Comparison of ENCODE assay signal across 8 cellular contexts in the genomic region with DNA sequence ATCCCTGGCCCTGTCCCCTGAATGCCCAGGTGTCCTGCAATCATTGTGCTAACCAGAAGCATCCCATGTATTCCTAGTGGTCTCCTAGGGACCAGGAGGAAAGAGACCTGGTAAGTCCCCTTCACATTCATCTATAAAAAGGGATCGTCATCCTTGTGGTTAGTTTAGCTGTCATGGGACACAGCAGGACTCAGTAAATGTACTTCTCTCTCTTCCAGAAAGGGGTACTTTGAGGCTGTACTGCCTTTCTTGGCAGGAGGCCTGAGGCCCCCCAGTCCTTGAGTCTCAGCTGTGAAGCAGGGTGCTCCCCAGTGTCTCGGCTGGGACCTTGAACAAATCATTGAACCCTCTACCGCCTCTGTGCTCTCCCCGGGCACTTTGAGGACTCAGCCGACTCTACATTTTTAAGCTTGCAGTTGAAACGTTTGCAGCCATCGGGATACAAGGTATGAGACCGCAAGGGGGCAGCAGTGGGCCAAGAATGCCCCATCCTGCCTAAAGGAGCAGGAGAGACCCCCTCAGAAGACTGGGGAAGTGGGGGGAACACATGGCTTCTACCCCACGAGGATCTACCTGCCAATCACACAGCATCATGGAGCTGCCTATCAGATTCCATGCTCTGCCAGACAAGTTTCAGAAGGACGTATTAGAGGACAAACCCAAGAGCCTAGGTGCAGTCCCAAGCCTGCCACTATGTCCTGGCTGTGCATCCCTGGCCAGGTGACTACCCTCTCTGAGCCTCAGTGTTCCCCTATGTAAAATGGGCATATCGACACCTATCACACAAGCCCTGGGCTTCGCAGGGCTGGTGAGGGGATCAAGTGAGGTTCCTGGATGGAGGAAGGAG. TPM values are rescaled to one million over a fixed set of nuclear protein-coding genes. Genes with fewer than 3 reads are reported as not detected.
A peak's percentile ranks its signal among the peaks of the same experiment; 100 is the strongest.
DNase-seq lines count a peak whose midpoint lies in the region; ATAC-seq, FAIRE-seq and TF ChIP-seq lines count a peak whose summit lies in the region.

No MANE protein-coding gene starts in this region.

- no peak overlapping the region for H3K56ac ChIP-seq in H1 (replicated peaks; ENCODE audit: insufficient read length, low read depth, low read length)

- H3K4me3 ChIP-seq in AG09309 (ENCODE audit: control insufficient read depth, low read depth, low read length) (no peak overlapping the region), H1 (ENCODE audit: extremely low read depth in 1 of 4, insufficient read depth in 2 of 4, low read depth in 3 of 4, low read length in 4 of 4) (no peak overlapping the region), mucosa of rectum (ENCODE audit: low read length in 2 of 2) (peak overlapping the region in 1 of 2 donors; percentile 9)

- H3K23me2 ChIP-seq in H1 (ENCODE audit: low read depth, low read length), result peaks cover 5% of the 10 kb centered on the region; the same call in 1 of the 2 replicates

- ATAC-seq in GM19043 (IDR thresholded peaks at IDR 0.05; ENCODE audit: low read depth, unreplicated experiment) (peak; percentile 30), GM18858 (IDR thresholded peaks at IDR 0.05; ENCODE audit: unreplicated experiment) (no peak)

- CTCF ChIA-PET in H1 (lab: Charles Lee; ENCODE audit: partially characterized antibody), result interaction anchor here (0.6 to 2.6 kb wide), 34 partner anchors 9 to 827 kb away, joined by 3 to 20 read pairs (median 3); partner anchors contain the start of gene COL23A1

- H3K27ac ChIP-seq in H1 (ENCODE audit: low read depth, low read length), result no peak overlapping the region
- peak overlapping the region in 1 of 2 donors; percentile 20 for H3K27ac ChIP-seq in mucosa of rectum (ENCODE audit: low read depth in 2 of 2, low read length in 2 of 2)

- no peak overlapping the region for H3K23ac ChIP-seq in H1 (ENCODE audit: insufficient read length)

- H2BK120ac ChIP-seq in H1 (replicated peaks; ENCODE audit: low read depth, low read length), result no peak overlapping the region

- H2BK5ac ChIP-seq in H1 (ENCODE audit: low read depth, low read length), result no peak overlapping the region

- FAIRE-seq in H1 (lab: Jason Lieb, UNC), result peak; percentile 32

- WGBS in H1 (ENCODE audit: extremely low coverage in 1 of 2, insufficient coverage in 1 of 2, insufficient read length in 1 of 2, insufficient replicate concordance in 2 of 2, low coverage in 1 of 2, low lambda C conversion rate in 2 of 2, missing lambda C conversion rate in 1 of 2), 2 experiments, result 45% methylated on average over 12 of the region's 12 CpGs; no CpG with 5 or more reads in 1 of the 2 experiments

- peaks cover 11% of the 10 kb centered on the region for H3K79me1 ChIP-seq in H1 (ENCODE audit: low read depth, low read length)

- H2AK5ac ChIP-seq in H1 (ENCODE audit: low read depth, low read length), result no peak overlapping the region

- H4K5ac ChIP-seq in H1 (ENCODE audit: insufficient read length, low read depth, low read length), result no peak overlapping the region

- H3K9ac ChIP-seq in H1 (replicated peaks in 1 of 4; ENCODE audit: extremely low read depth in 1 of 4, low read depth in 3 of 4, low read length in 3 of 4) (no peak overlapping the region), mucosa of rectum (ENCODE audit: low read depth in 1 of 2, low read length in 2 of 2) (peak overlapping the region; percentile 14 to 38)

- H2BK12ac ChIP-seq in H1 (ENCODE audit: low read depth, low read length), result no peak overlapping the region; the same call in 1 of the 2 replicates

- TF ChIP-seq RAD21 in H1 (IDR thresholded peaks at IDR 0.05 in 1 of 2, conservative IDR thresholded peaks at IDR 0.05 in 1 of 2; ENCODE audit: low read depth in 2 of 2, low read length in 2 of 2), result peak; percentile 86 to 88

- H3K4me1 ChIP-seq in H1 (replicated peaks in 1 of 4; ENCODE audit: control insufficient read depth in 3 of 4, insufficient read depth in 4 of 4, low read length in 3 of 4) (peaks cover 0 to 19% (median 12%) of the 10 kb centered on the region in 4 experiments; a peak in 6 of 7 replicates), mucosa of rectum (ENCODE audit: control insufficient read depth in 2 of 2, insufficient read depth in 2 of 2, low read length in 2 of 2) (peaks cover 61 to 63% of the 10 kb centered on the region in 2 donors)

- no peak for TF ChIP-seq EP300 in H1 (IDR thresholded peaks at IDR 0.05; ENCODE audit: borderline replicate concordance in 1 of 2, low read depth in 2 of 2, low read length in 2 of 2)

- peaks cover 0 to 13% of the 10 kb centered on the region in 2 experiments; a peak in 2 of 4 replicates for H3K79me2 ChIP-seq in H1 (ENCODE audit: control insufficient read depth in 1 of 2, insufficient read depth in 2 of 2, low read length in 2 of 2)

- no peak overlapping the region for H3K14ac ChIP-seq in H1 (ENCODE audit: insufficient read length)

- no peak overlapping the region for H3K4me2 ChIP-seq in H1 (ENCODE audit: insufficient read depth in 1 of 2, low read depth in 2 of 2, low read length in 2 of 2)

- peak overlapping the region; percentile 89 for H2BK15ac ChIP-seq in H1 (ENCODE audit: low read length)

- DNase-seq in AG09309 (ENCODE audit: low read depth), result no peak
- DNase-seq in NOMO-1 treated with DMSO at 0.1 percent for 48 hours (lab: John Stamatoyannopoulos, UW; ENCODE audit: unreplicated experiment), result peak; percentile 61
- peak; percentile 54 to 61 for DNase-seq in activated CD8-positive, alpha-beta memory T cell treated with anti-CD3 and anti-CD28 coated beads for 4 hours (ENCODE audit: low read depth in 2 of 2)
- DNase-seq in H1 (ENCODE audit: low read depth in 1 of 2, low spot score in 2 of 2), result peak; percentile 78 to 97
- DNase-seq in stimulated activated CD8-positive, alpha-beta memory T cell treated with anti-CD3 and anti-CD28 coated beads, Interleukin-4, amount 100 ng/mL, for 48 hours, result peak; percentile 94

- H4K91ac ChIP-seq in H1 (replicated peaks; ENCODE audit: insufficient read length, low read length), result no peak overlapping the region

- no peak overlapping the region for H4K8ac ChIP-seq in H1 (ENCODE audit: extremely low read depth, insufficient read depth, low read length)

- TF ChIP-seq POLR2A in H1 (IDR thresholded peaks at IDR 0.05; ENCODE audit: control extremely low read depth in 1 of 2, low read depth in 2 of 2, low read length in 2 of 2), result no peak

- TF ChIP-seq CTCF in AG09309 (IDR thresholded peaks at IDR 0.05; ENCODE audit: control insufficient read depth, insufficient read depth, low read depth, low read length, missing control alignments) (peak; percentile 81), H1 (IDR thresholded peaks at IDR 0.05; ENCODE audit: control extremely low read depth in 1 of 3, insufficient read depth in 1 of 3, low read depth in 1 of 3, low read length in 3 of 3) (peak in 2 of 3 experiments; percentile 80 to 86; a peak in 3 of 4 replicates)

- H4K20me1 ChIP-seq in H1 (replicated peaks in 1 of 2; ENCODE audit: control insufficient read depth in 1 of 2, insufficient read depth in 2 of 2, low read length in 2 of 2), result peaks cover 0 to 3% of the 10 kb centered on the region in 2 experiments

- no peak overlapping the region for H3K18ac ChIP-seq in H1 (ENCODE audit: extremely low read depth, low read length)

- no peak overlapping the region for H3K4ac ChIP-seq in H1 (replicated peaks; ENCODE audit: insufficient read length, low read depth, low read length)

- POLR2A ChIA-PET in H1 (lab: Charles Lee; ENCODE audit: partially characterized antibody), result interaction anchor here (0.7 to 21.6 kb wide), 6 partner anchors 8 to 55 kb away, joined by 3 to 507 read pairs (median 3); partner anchors contain the start of gene HNRNPAB

- H2AFZ ChIP-seq in H1 (ENCODE audit: low read length), result no peak overlapping the region

- H3K36me3 ChIP-seq in H1 (ENCODE audit: control insufficient read depth in 2 of 4, insufficient read depth in 4 of 4, low read length in 3 of 4), result peaks cover under 1 to 12% (median 3%) of the 10 kb centered on the region in 4 experiments; a peak in 4 of 8 replicates
- peaks cover 5 to 10% of the 10 kb centered on the region in 2 donors for H3K36me3 ChIP-seq in mucosa of rectum (ENCODE audit: control insufficient read depth in 2 of 2, insufficient read depth in 2 of 2, low read length in 2 of 2)

- H3K27me3 ChIP-seq in H1 (replicated peaks in 1 of 4; ENCODE audit: control insufficient read depth in 3 of 4, extremely low read depth in 1 of 4, insufficient read depth in 3 of 4, low read length in 3 of 4), result no peaks in the 10 kb centered on the region
- no peaks in the 10 kb centered on the region for H3K27me3 ChIP-seq in mucosa of rectum (ENCODE audit: control insufficient read depth in 2 of 2, insufficient read depth in 2 of 2, low read length in 2 of 2)

- no peak overlapping the region for H2BK20ac ChIP-seq in H1 (ENCODE audit: low read length)

- H3K9me3 ChIP-seq in H1 (ENCODE audit: insufficient read depth in 2 of 2, low read depth in 1 of 2, low read length in 1 of 2), result no peaks in the 10 kb centered on the region
- H3K9me3 ChIP-seq in mucosa of rectum (ENCODE audit: control insufficient read depth in 2 of 2, low read length in 2 of 2), result no peaks in the 10 kb centered on the region

RNA-seq across cellular contexts. Expression of gene PHYKPL, which starts 2.4 kb away (rescaled TPM):
- total RNA-seq in H1 (2021; fragmentation: NEBNext Ultra II Directional; extraction: Animal tissue kit (Norgen Biotek cat#: 25700)), result 29.5 and 32.1 TPM in 2 replicates
- polyA plus RNA-seq in H1 (2011; rRNA removed), result 25.1 and 33.4 TPM in 2 replicates
- 35.7 TPM for polyA plus RNA-seq in H1 (2011; cell fraction: cytosol; rRNA removed)
- 106 TPM for polyA plus RNA-seq in H1 (2011; cell fraction: nucleus; rRNA removed)
- polyA plus RNA-seq in H1 (2012, experiment 1 of 2), result 22.0 to 26.7 TPM (median 22.5 TPM) in 4 replicates
- polyA plus RNA-seq in H1 (2012, experiment 2 of 2), result 9.1 TPM
- polyA plus RNA-seq in H1 (2013, experiment 1 of 2), result 10.9 TPM
- polyA plus RNA-seq in H1 (2013, experiment 2 of 2), result 7.7 TPM
- polyA minus RNA-seq in H1 (2011; rRNA and poly(A)+ RNA removed), result 44.1 and 62.2 TPM in 2 replicates
- polyA minus RNA-seq in H1 (2011; cell fraction: cytosol; rRNA and poly(A)+ RNA removed), result 25.1 TPM
- 91.2 TPM for polyA minus RNA-seq in H1 (2011; cell fraction: nucleus; rRNA and poly(A)+ RNA removed)

RNA-seq across cellular contexts. Expression of gene HNRNPAB, which starts 30.6 kb away (rescaled TPM):
- 556 and 563 TPM in 2 replicates for total RNA-seq in H1 (2021; fragmentation: NEBNext Ultra II Directional; extraction: Animal tissue kit (Norgen Biotek cat#: 25700))
- 350 and 373 TPM in 2 replicates for polyA plus RNA-seq in H1 (2011; rRNA removed)
- 393 TPM for polyA plus RNA-seq in H1 (2011; cell fraction: cytosol; rRNA removed)
- 141 TPM for polyA plus RNA-seq in H1 (2011; cell fraction: nucleus; rRNA removed)
- polyA plus RNA-seq in H1 (2012, experiment 1 of 2), result 386 to 417 TPM (median 389 TPM) in 4 replicates
- 229 TPM for polyA plus RNA-seq in H1 (2012, experiment 2 of 2)
- polyA plus RNA-seq in H1 (2013, experiment 1 of 2), result 302 TPM
- polyA plus RNA-seq in H1 (2013, experiment 2 of 2), result 299 TPM
- 74.5 and 90.5 TPM in 2 replicates for polyA minus RNA-seq in H1 (2011; rRNA and poly(A)+ RNA removed)
- polyA minus RNA-seq in H1 (2011; cell fraction: cytosol; rRNA and poly(A)+ RNA removed), result 107 TPM
- 87.5 TPM for polyA minus RNA-seq in H1 (2011; cell fraction: nucleus; rRNA and poly(A)+ RNA removed)

RNA-seq across cellular contexts. Expression of gene GMCL2, which starts 47.8 kb away (rescaled TPM):
- total RNA-seq in H1 (2021; fragmentation: NEBNext Ultra II Directional; extraction: Animal tissue kit (Norgen Biotek cat#: 25700)), result 0.13 TPM in 1 of 2 replicates, not detected in the other
- polyA plus RNA-seq in H1 (2011; rRNA removed), result not detected in 2 replicates
- polyA plus RNA-seq in H1 (2011; cell fraction: cytosol; rRNA removed), result not detected
- 0.06 TPM for polyA plus RNA-seq in H1 (2011; cell fraction: nucleus; rRNA removed)
- polyA plus RNA-seq in H1 (2012, experiment 1 of 2), result not detected in 4 replicates
- not detected for polyA plus RNA-seq in H1 (2012, experiment 2 of 2)
- polyA plus RNA-seq in H1 (2013, experiment 1 of 2), result not detected
- polyA plus RNA-seq in H1 (2013, experiment 2 of 2), result not detected
- polyA minus RNA-seq in H1 (2011; rRNA and poly(A)+ RNA removed), result not detected in 2 replicates
- not detected for polyA minus RNA-seq in H1 (2011; cell fraction: cytosol; rRNA and poly(A)+ RNA removed)
- polyA minus RNA-seq in H1 (2011; cell fraction: nucleus; rRNA and poly(A)+ RNA removed), result not detected

Comparison
In these comparisons a context has a peak if more than half of its experiments do, and no peak if none do; other contexts are left out.
1. H3K9ac ChIP-seq: peak in mucosa of rectum (2 of 2); none in H1 (0 of 4).